Comparison of ENCODE assay signal across 25 cellular contexts in the genomic region with DNA sequence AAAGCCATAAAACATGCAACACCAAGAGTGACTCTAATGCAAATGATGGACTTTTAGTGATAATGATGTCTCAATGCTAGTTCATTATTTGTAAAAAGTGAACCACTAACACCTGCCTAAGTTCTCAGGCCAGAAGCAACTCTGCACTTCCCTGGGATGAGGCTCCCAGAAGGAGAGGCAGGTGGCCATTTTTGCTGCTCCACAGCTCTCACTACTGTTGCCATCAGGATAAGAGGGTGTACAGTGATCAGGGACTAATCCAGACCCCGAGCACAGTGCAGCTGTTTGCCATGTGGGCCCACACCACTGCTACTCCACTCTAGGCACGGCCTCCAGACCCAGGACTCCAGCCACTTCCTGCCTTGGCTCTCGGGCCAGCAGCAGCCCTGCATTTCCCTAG.
"Had no signal": no experiment of that assay in that cellular context is flagged by ENCODE, and none has a peak within 500 bp of the region (broad histone marks: within the 10 kb centered on the region; RNA-seq: fewer than 3 reads in every experiment).

No MANE protein-coding gene starts in this region.

- H3K27ac ChIP-seq: colonic mucosa, epithelial cell of prostate, foreskin keratinocyte, gastroesophageal sphincter, heart left ventricle, hepatocyte, pancreas, right lobe of liver, thoracic aorta, tibial nerve, upper lobe of left lung, uterus had no signal

- H3K27me3 Mint-ChIP-seq: dendritic cell treated with granulocyte-macrophage colony-stimulating factor and Interleukin-4, amounts not matched to agents 40 ng/mL and 50 ng/mL, for 4 days; memory B cell; naive thymus-derived CD4-positive, alpha-beta T cell; stimulated activated naive B cell treated with anti-CD40 and anti-IgM and Interleukin-4, amounts not matched to agents 10 μg/mL and 1 μg/mL and 100 μg/mL, for 72 hours; stimulated activated naive CD8-positive, alpha-beta T cell treated with anti-CD3 and anti-CD28 coated beads, Interleukin-15, Interleukin-2, amounts not matched to agents 100 ng/mL and 50 ng/mL, for 24 hours had no signal

- H2AFZ ChIP-seq: hepatocyte had no signal

- H3K36me3 Mint-ChIP-seq: memory B cell; naive thymus-derived CD4-positive, alpha-beta T cell; stimulated activated naive B cell treated with anti-CD40 and anti-IgM and Interleukin-4, amounts not matched to agents 10 μg/mL and 1 μg/mL and 100 μg/mL, for 72 hours had no signal

- DNase-seq: colonic mucosa; effector CD8-positive, alpha-beta T cell; endodermal cell; foreskin keratinocyte; mucosa of descending colon; naive thymus-derived CD4-positive, alpha-beta T cell; nephron progenitor cell; right lobe of liver; stimulated activated CD4-positive, alpha-beta T cell treated with anti-CD3 and anti-CD28 coated beads, Interleukin-4, amount 100 ng/mL, for 4 hours; stimulated activated naive B cell treated with anti-CD40 and anti-IgM and Interleukin-4, amounts not matched to agents 10 μg/mL and 1 μg/mL and 100 μg/mL, for 72 hours; upper lobe of left lung; uterus had no signal

- H3K36me3 ChIP-seq: colonic mucosa, gastroesophageal sphincter, heart left ventricle, pancreas, right lobe of liver, thoracic aorta, tibial nerve, upper lobe of left lung, uterus had no signal

- H3K4me1 Mint-ChIP-seq: endodermal cell; memory B cell; naive thymus-derived CD4-positive, alpha-beta T cell; nephron progenitor cell; stimulated activated naive B cell treated with anti-CD40 and anti-IgM and Interleukin-4, amounts not matched to agents 10 μg/mL and 1 μg/mL and 100 μg/mL, for 72 hours had no signal

- ATAC-seq: esophagus mucosa; foreskin keratinocyte; gastroesophageal sphincter; heart left ventricle; left lobe of liver; mucosa of descending colon; naive thymus-derived CD4-positive, alpha-beta T cell; pancreas; stimulated activated naive B cell treated with anti-CD40 and anti-IgM and Interleukin-4, amounts not matched to agents 10 μg/mL and 1 μg/mL and 100 μg/mL, for 72 hours had no signal

- H3K4me3 ChIP-seq: colonic mucosa, gastroesophageal sphincter, heart left ventricle, hepatocyte, lung, mucosa of descending colon, pancreas, right lobe of liver, thoracic aorta, tibial nerve, upper lobe of left lung, uterus had no signal

- H3K4me3 Mint-ChIP-seq: dendritic cell treated with granulocyte-macrophage colony-stimulating factor and Interleukin-4, amounts not matched to agents 40 ng/mL and 50 ng/mL, for 4 days; endodermal cell; memory B cell; naive thymus-derived CD4-positive, alpha-beta T cell; nephron progenitor cell; stimulated activated naive B cell treated with anti-CD40 and anti-IgM and Interleukin-4, amounts not matched to agents 10 μg/mL and 1 μg/mL and 100 μg/mL, for 72 hours; stimulated activated naive CD8-positive, alpha-beta T cell treated with anti-CD3 and anti-CD28 coated beads, Interleukin-15, Interleukin-2, amounts not matched to agents 100 ng/mL and 50 ng/mL, for 24 hours had no signal

- H3K9me3 ChIP-seq: colonic mucosa, mucosa of descending colon, pancreas, right lobe of liver, uterus had no signal

- H3K4me1 ChIP-seq: colonic mucosa, foreskin keratinocyte, gastroesophageal sphincter, heart left ventricle, pancreas, right lobe of liver, tibial nerve, upper lobe of left lung, uterus had no signal

- H3K27ac Mint-ChIP-seq: dendritic cell treated with granulocyte-macrophage colony-stimulating factor and Interleukin-4, amounts not matched to agents 40 ng/mL and 50 ng/mL, for 4 days; endodermal cell; memory B cell; naive thymus-derived CD4-positive, alpha-beta T cell; nephron progenitor cell; stimulated activated naive B cell treated with anti-CD40 and anti-IgM and Interleukin-4, amounts not matched to agents 10 μg/mL and 1 μg/mL and 100 μg/mL, for 72 hours; stimulated activated naive CD8-positive, alpha-beta T cell treated with anti-CD3 and anti-CD28 coated beads, Interleukin-15, Interleukin-2, amounts not matched to agents 100 ng/mL and 50 ng/mL, for 24 hours had no signal

- H3K4me2 ChIP-seq: hepatocyte had no signal

- H3K27me3 ChIP-seq: colonic mucosa, foreskin keratinocyte, gastroesophageal sphincter, heart left ventricle, hepatocyte, pancreas, right lobe of liver, tibial nerve, upper lobe of left lung, uterus had no signal

- H3K9me3 Mint-ChIP-seq: endodermal cell had no signal

- H3K79me2 ChIP-seq: hepatocyte had no signal
